28 cellular contexts compared by ENCODE assay signal in the genomic region with DNA sequence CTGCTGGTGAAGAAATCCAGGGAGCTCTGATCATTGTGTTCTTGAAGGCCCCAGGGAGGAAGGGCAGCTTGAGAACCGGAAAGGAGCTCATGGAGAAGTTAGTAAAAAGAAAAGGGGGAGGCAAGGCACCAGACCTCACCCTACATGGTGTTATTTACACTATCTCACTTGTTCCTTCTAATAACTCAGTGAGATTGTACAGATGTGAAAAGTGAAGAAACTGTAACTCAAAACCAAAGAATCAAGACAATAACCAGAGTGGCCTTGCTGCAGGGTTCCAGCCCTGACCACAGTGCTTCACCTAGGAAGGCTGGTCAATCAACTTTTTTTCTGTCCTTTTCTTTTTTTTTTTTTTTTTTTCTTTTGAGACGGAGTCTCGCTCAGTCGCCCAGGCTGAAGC.
"Had no signal": no experiment of that assay in that cellular context is flagged by ENCODE, and none has a peak within 500 bp of the region (broad histone marks: within the 10 kb centered on the region; RNA-seq: fewer than 3 reads in every experiment).

No MANE protein-coding gene starts in this region.

- H3K4me1 ChIP-seq: breast epithelium, foreskin keratinocyte, heart right ventricle, parathyroid adenoma, psoas muscle, spleen, thyroid gland, upper lobe of right lung had no signal

- H3K9me3 Mint-ChIP-seq: activated CD8-positive, alpha-beta T cell treated with anti-CD3 and anti-CD28 coated beads for 36 hours; activated T-cell treated with anti-CD3 and anti-CD28 coated beads, Interleukin-2, amount 50 U/mL, for 4 hours; activated T-helper 17 cell treated with anti-CD3 and anti-CD28 coated beads, Interleukin-2, amount 50 U/mL, for 72 hours; central memory CD8-positive, alpha-beta T cell; dendritic cell treated with granulocyte-macrophage colony-stimulating factor and Interleukin-4, amounts not matched to agents 40 ng/mL and 50 ng/mL, for 4 days; endodermal cell; mesothelial cell of epicardium; naive thymus-derived CD4-positive, alpha-beta T cell; stimulated activated naive CD8-positive, alpha-beta T cell treated with anti-CD3 and anti-CD28 coated beads, Interleukin-15, amount 100 ng/mL, for 72 hours; T-helper 1 cell treated with Interleukin-12 subunit alpha and Interleukin-12 subunit beta and Interleukin-4 antibody, amounts not matched to agents 30 μg/mL and 1 μg/mL, for 36 hours; WTC11 had no signal

- H3K27me3 Mint-ChIP-seq: activated CD8-positive, alpha-beta T cell treated with anti-CD3 and anti-CD28 coated beads for 36 hours; activated T-helper 17 cell treated with anti-CD3 and anti-CD28 coated beads, Interleukin-2, amount 50 U/mL, for 72 hours; central memory CD8-positive, alpha-beta T cell; dendritic cell treated with granulocyte-macrophage colony-stimulating factor and Interleukin-4, amounts not matched to agents 40 ng/mL and 50 ng/mL, for 4 days; naive thymus-derived CD4-positive, alpha-beta T cell; stimulated activated naive CD8-positive, alpha-beta T cell treated with anti-CD3 and anti-CD28 coated beads, Interleukin-15, amount 100 ng/mL, for 72 hours had no signal

- H3K9me3 ChIP-seq: breast epithelium, heart right ventricle, psoas muscle, spleen, thyroid gland, upper lobe of right lung had no signal

- H3K27ac Mint-ChIP-seq: activated CD8-positive, alpha-beta T cell treated with anti-CD3 and anti-CD28 coated beads for 36 hours; activated T-helper 17 cell treated with anti-CD3 and anti-CD28 coated beads, Interleukin-2, amount 50 U/mL, for 72 hours; dendritic cell treated with granulocyte-macrophage colony-stimulating factor and Interleukin-4, amounts not matched to agents 40 ng/mL and 50 ng/mL, for 4 days; endodermal cell; mesothelial cell of epicardium; naive thymus-derived CD4-positive, alpha-beta T cell; stimulated activated naive CD8-positive, alpha-beta T cell treated with anti-CD3 and anti-CD28 coated beads, Interleukin-15, amount 100 ng/mL, for 72 hours; T-helper 1 cell treated with Interleukin-12 subunit alpha and Interleukin-12 subunit beta and Interleukin-4 antibody, amounts not matched to agents 30 μg/mL and 1 μg/mL, for 36 hours had no signal

- H3K4me1 Mint-ChIP-seq: activated T-helper 17 cell treated with anti-CD3 and anti-CD28 coated beads, Interleukin-2, amount 50 U/mL, for 72 hours; central memory CD8-positive, alpha-beta T cell; naive thymus-derived CD4-positive, alpha-beta T cell; stimulated activated naive CD8-positive, alpha-beta T cell treated with anti-CD3 and anti-CD28 coated beads, Interleukin-15, amount 100 ng/mL, for 72 hours had no signal

- H3K4me3 ChIP-seq: breast epithelium, heart right ventricle, psoas muscle, spleen, thyroid gland, upper lobe of right lung had no signal

- H3K27ac ChIP-seq: breast epithelium, foreskin keratinocyte, heart right ventricle, parathyroid adenoma, psoas muscle, spleen, thyroid gland, upper lobe of right lung had no signal

- H3K36me3 Mint-ChIP-seq: naive thymus-derived CD4-positive, alpha-beta T cell; WTC11 had no signal

- H3K27me3 ChIP-seq: breast epithelium, foreskin keratinocyte, heart right ventricle, spleen, thyroid gland, upper lobe of right lung had no signal

- DNase-seq: activated CD4-positive, alpha-beta T cell treated with anti-CD3 and anti-CD28 coated beads for 1 hour; activated CD4-positive, alpha-beta T cell treated with anti-CD3 and anti-CD28 coated beads, Interleukin-2, amount 50 U/mL, for 1 hour; activated CD8-positive, alpha-beta T cell treated with anti-CD3 and anti-CD28 coated beads for 36 hours; activated gamma-delta T cell treated with Interleukin-2 at 50 U/mL for 16 hours; activated naive CD4-positive, alpha-beta T cell treated with anti-CD3 and anti-CD28 coated beads, Interleukin-2, amount 50 U/mL, for 16 hours; activated T-cell treated with anti-CD3 and anti-CD28 coated beads, Interleukin-2, amount 50 U/mL, for 4 hours; amniotic stem cell; endodermal cell; foreskin keratinocyte; heart right ventricle; naive thymus-derived CD4-positive, alpha-beta T cell; occipital lobe; psoas muscle; right cardiac atrium; spleen; stimulated activated naive CD8-positive, alpha-beta T cell treated with anti-CD3 and anti-CD28 coated beads, Interleukin-15, amount 100 ng/mL, for 72 hours; T-helper 9 cell; thyroid gland; upper lobe of right lung had no signal

- H3K4me3 Mint-ChIP-seq: activated CD8-positive, alpha-beta T cell treated with anti-CD3 and anti-CD28 coated beads for 36 hours; activated T-cell treated with anti-CD3 and anti-CD28 coated beads, Interleukin-2, amount 50 U/mL, for 4 hours; activated T-helper 17 cell treated with anti-CD3 and anti-CD28 coated beads, Interleukin-2, amount 50 U/mL, for 72 hours; central memory CD8-positive, alpha-beta T cell; dendritic cell treated with granulocyte-macrophage colony-stimulating factor and Interleukin-4, amounts not matched to agents 40 ng/mL and 50 ng/mL, for 4 days; endodermal cell; mesothelial cell of epicardium; naive thymus-derived CD4-positive, alpha-beta T cell; neural crest cell; stimulated activated naive CD8-positive, alpha-beta T cell treated with anti-CD3 and anti-CD28 coated beads, Interleukin-15, amount 100 ng/mL, for 72 hours; T-helper 1 cell treated with Interleukin-12 subunit alpha and Interleukin-12 subunit beta and Interleukin-4 antibody, amounts not matched to agents 30 μg/mL and 1 μg/mL, for 36 hours; WTC11 had no signal

- H3K36me3 ChIP-seq: breast epithelium, heart right ventricle, spleen, thyroid gland, upper lobe of right lung had no signal
